Comparison of ENCODE assay signal across 1 cellular context in genomic region chr17:2041561-2042354, GRCh38.
TF ChIP-seq lines count a peak whose summit lies in the region.

OVCA2 (plus strand) TSS chr17:2042022; CDS start chr17:2042048, 26 bp downstream.

TF ChIP-seq in GM12878, 131 proteins besides CTCF, POLR2A, EP300 and RAD21 (continued from another document and continues in another):
- 0 out of 2 replicates have a peak, but pooled peaks have one; percentile 17 for TF ChIP-seq RFX5 (IDR thresholded peaks at IDR 0.05; ENCODE audit: low read depth, low read length)
- no peak for TF ChIP-seq KAT2A (conservative IDR thresholded peaks at IDR 0.05; ENCODE audit: control insufficient read depth, low read depth, low read length)
- peak; percentile 64; the same call in 1 of the 2 replicates for TF ChIP-seq PKNOX1 (IDR thresholded peaks at IDR 0.05)
- no peak for TF ChIP-seq YBX1 (IDR thresholded peaks at IDR 0.05)
- peak; percentile 76; the same call in 1 of the 2 replicates for TF ChIP-seq PML (IDR thresholded peaks at IDR 0.05; ENCODE audit: low read length)
- TF ChIP-seq MTA3 (IDR thresholded peaks at IDR 0.05; ENCODE audit: borderline replicate concordance, low read length) = no peak; the same call in 1 of the 2 replicates
- TF ChIP-seq BRCA1 (IDR thresholded peaks at IDR 0.05; ENCODE audit: low read depth, low read length) = no peak
- TF ChIP-seq ZBTB40 (IDR thresholded peaks at IDR 0.05; ENCODE audit: borderline replicate concordance) = peak; percentile 95
- peak; percentile 88 for TF ChIP-seq HCFC1 (IDR thresholded peaks at IDR 0.05; ENCODE audit: low read length)
- no peak for TF ChIP-seq MYC (IDR thresholded peaks at IDR 0.05; ENCODE audit: insufficient read depth, insufficient read length, insufficient replicate concordance, low read length, severe bottlenecking)
- TF ChIP-seq RUNX3 (IDR thresholded peaks at IDR 0.05; ENCODE audit: low read length) = no peak; the same call in 1 of the 2 replicates
- 0 out of 2 replicates have a peak, but pooled peaks have one; percentile 43 for TF ChIP-seq WRNIP1 (IDR thresholded peaks at IDR 0.05; ENCODE audit: borderline replicate concordance, low read depth, low read length)
- peak; percentile 89 for TF ChIP-seq CREB1 (IDR thresholded peaks at IDR 0.05; ENCODE audit: low read depth)
- peak; percentile 64 for TF ChIP-seq MEF2B (IDR thresholded peaks at IDR 0.05; ENCODE audit: partially characterized antibody, poor library complexity, severe bottlenecking)
- TF ChIP-seq IRF3 (IDR thresholded peaks at IDR 0.05) = 0 out of 2 replicates have a peak, but pooled peaks have one; percentile 43
- TF ChIP-seq HDGF (IDR thresholded peaks at IDR 0.05) = peak; percentile 70
- no peak for TF ChIP-seq HDAC2 (IDR thresholded peaks at IDR 0.05)
- no peak for TF ChIP-seq ZNF217 (IDR thresholded peaks at IDR 0.05)
- TF ChIP-seq ETV6 (conservative IDR thresholded peaks at IDR 0.05 in 1 of 2, IDR thresholded peaks at IDR 0.05 in 1 of 2; ENCODE audit: borderline replicate concordance in 1 of 2, low read depth in 1 of 2) = peak in 1 of 2 experiments; percentile 70; a peak in 1 of 4 replicates
- TF ChIP-seq BACH1 (IDR thresholded peaks at IDR 0.05; ENCODE audit: borderline replicate concordance) = peak; percentile 63
- peak; percentile 60; the same call in 1 of the 2 replicates for TF ChIP-seq NBN (IDR thresholded peaks at IDR 0.05)
- TF ChIP-seq CREM (IDR thresholded peaks at IDR 0.05; ENCODE audit: low read depth) = peak; percentile 85
- 0 out of 2 replicates have a peak, but pooled peaks have one; percentile 24 for TF ChIP-seq IRF4 (IDR thresholded peaks at IDR 0.05; ENCODE audit: low read depth, low read length)
- TF ChIP-seq ATF3 (IDR thresholded peaks at IDR 0.05; ENCODE audit: borderline replicate concordance, extremely low read depth, low read depth, low read length) = no peak
- TF ChIP-seq ELK1 (IDR thresholded peaks at IDR 0.05; ENCODE audit: low read depth, low read length) = peak; percentile 92
- TF ChIP-seq ZSCAN29 (IDR thresholded peaks at IDR 0.05) = no peak
- TF ChIP-seq FOXK2 (IDR thresholded peaks at IDR 0.05) = no peak
- no peak for TF ChIP-seq FOS (IDR thresholded peaks at IDR 0.05; ENCODE audit: borderline replicate concordance, extremely low read depth, insufficient read length)
- peak; percentile 28; the same call in 1 of the 2 replicates for TF ChIP-seq SMC3 (IDR thresholded peaks at IDR 0.05; ENCODE audit: borderline replicate concordance, low read length)
- no peak for TF ChIP-seq NR2C2 (IDR thresholded peaks at IDR 0.05; ENCODE audit: borderline replicate concordance, control insufficient read depth, insufficient read length, low read depth)
- TF ChIP-seq JUNB (IDR thresholded peaks at IDR 0.05) = no peak
- TF ChIP-seq KDM1A (IDR thresholded peaks at IDR 0.05; ENCODE audit: borderline replicate concordance) = no peak
- no peak for TF ChIP-seq STAT3 (IDR thresholded peaks at IDR 0.05; ENCODE audit: low read depth, low read length)
- no peak for TF ChIP-seq FOXM1 (IDR thresholded peaks at IDR 0.05; ENCODE audit: low read depth, low read length)
- no peak for TF ChIP-seq USF1 (IDR thresholded peaks at IDR 0.05; ENCODE audit: borderline replicate concordance, extremely low read length, insufficient read depth, low read depth, low read length)
- TF ChIP-seq YY1 (IDR thresholded peaks at IDR 0.05; ENCODE audit: low read depth, low read length) = peak; percentile 98
- no peak for TF ChIP-seq IRF5 (IDR thresholded peaks at IDR 0.05; ENCODE audit: borderline replicate concordance)
- TF ChIP-seq IKZF1 (conservative IDR thresholded peaks at IDR 0.05) = peak; percentile 84
- peak; percentile 100 for TF ChIP-seq BMI1 (IDR thresholded peaks at IDR 0.05; ENCODE audit: borderline replicate concordance)
- no peak for TF ChIP-seq CEBPZ (IDR thresholded peaks at IDR 0.05; ENCODE audit: low read depth, low read length)
- TF ChIP-seq SMAD5 (IDR thresholded peaks at IDR 0.05; ENCODE audit: low read depth) = peak; percentile 81
- TF ChIP-seq BHLHE40 (IDR thresholded peaks at IDR 0.05; ENCODE audit: borderline replicate concordance in 1 of 2, low read depth in 2 of 2, low read length in 1 of 2) = peak in 1 of 2 experiments; percentile 63; a peak in 2 of 4 replicates
- no peak for TF ChIP-seq TCF7 (IDR thresholded peaks at IDR 0.05; ENCODE audit: borderline replicate concordance)
- TF ChIP-seq RELA (IDR thresholded peaks at IDR 0.05; ENCODE audit: borderline replicate concordance, partially characterized antibody) = peak; percentile 86
- no peak for TF ChIP-seq JUND (IDR thresholded peaks at IDR 0.05; ENCODE audit: low read depth, low read length)
- no peak for TF ChIP-seq NFXL1 (IDR thresholded peaks at IDR 0.05; ENCODE audit: borderline replicate concordance)
- TF ChIP-seq SRF (IDR thresholded peaks at IDR 0.05; ENCODE audit: low read depth in 2 of 2, low read length in 2 of 2) = peak; percentile 68 to 75; a peak in 3 of 4 replicates
- TF ChIP-seq BCLAF1 (IDR thresholded peaks at IDR 0.05) = no peak
- peak; percentile 92 for TF ChIP-seq TAF1 (IDR thresholded peaks at IDR 0.05; ENCODE audit: borderline replicate concordance, low read depth, low read length)
